In the genomic region with DNA sequence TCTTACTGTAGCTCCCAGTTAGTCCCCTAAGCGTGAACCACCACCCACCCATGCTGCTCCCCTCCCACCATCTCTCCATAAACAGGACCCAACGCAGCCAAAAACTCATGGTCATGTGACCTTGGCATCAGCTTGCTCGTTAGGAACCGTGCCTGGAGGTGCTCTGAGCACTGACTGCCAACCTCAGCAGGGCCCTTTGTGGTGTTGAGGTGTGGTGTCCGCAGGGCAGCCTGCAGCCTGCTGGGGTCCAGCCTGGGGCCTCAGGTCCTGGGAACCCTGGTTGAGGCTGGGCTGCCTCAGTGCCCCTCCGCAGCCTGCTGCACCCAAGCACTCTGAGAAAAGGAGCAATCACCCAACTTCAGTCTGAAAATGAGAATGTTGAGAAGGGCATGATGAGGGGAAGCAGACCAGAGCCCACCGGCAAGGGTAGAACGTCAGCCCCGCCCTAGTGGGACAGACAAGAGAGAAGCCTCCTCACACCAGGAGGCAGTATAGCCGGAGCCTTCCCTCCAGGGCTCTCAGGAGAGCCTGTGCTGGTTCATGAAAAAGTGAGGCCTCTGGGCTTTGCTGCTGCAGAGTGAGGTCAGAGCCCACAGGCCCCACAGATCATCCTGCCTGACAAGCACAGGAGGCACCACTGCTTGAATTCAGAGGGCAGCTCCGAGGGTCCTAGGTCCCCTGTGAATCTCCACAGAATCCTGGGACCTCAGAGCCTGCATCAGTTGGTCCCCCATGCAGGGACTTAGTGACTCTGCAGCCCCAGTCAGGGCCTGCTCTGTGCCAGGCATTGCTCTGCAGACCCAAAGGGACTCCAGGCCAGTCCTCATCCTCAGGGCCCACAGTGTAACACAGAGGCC, we compare ENCODE assay signal across 12 cellular contexts. TPM values are rescaled to one million over a fixed set of nuclear protein-coding genes. Genes with fewer than 3 reads are reported as not detected.
DNase-seq lines count a peak whose midpoint lies in the region; ATAC-seq and TF ChIP-seq lines count a peak whose summit lies in the region.
"Had no signal": no experiment of that assay in that cellular context is flagged by ENCODE, and none has a peak within 500 bp of the region (broad histone marks: within the 10 kb centered on the region; RNA-seq: fewer than 3 reads in every experiment).

No MANE protein-coding gene starts in this region.

- no peak overlapping the region for H3K4me3 ChIP-seq in right cardiac atrium (ENCODE audit: low read length)
- H3K4me3 ChIP-seq in gastrocnemius medialis: no peak overlapping the region

- H3K9me3 ChIP-seq in right cardiac atrium (ENCODE audit: control insufficient read depth, low read length): no peaks in the 10 kb centered on the region
- H3K9me3 ChIP-seq in gastrocnemius medialis: no peaks in the 10 kb centered on the region

- in situ Hi-C loops in gastrocnemius medialis (cut with MboI; ENCODE audit: low sequenced_read_pairs in 4 of 4): no loop called here

- no peaks in the 10 kb centered on the region for H3K4me1 ChIP-seq in right cardiac atrium (ENCODE audit: control insufficient read depth, insufficient read depth, low read length)
- H3K4me1 ChIP-seq in gastrocnemius medialis: no peaks in the 10 kb centered on the region

- H3K27me3 ChIP-seq in right cardiac atrium (ENCODE audit: control insufficient read depth, insufficient read depth): no peaks in the 10 kb centered on the region
- H3K27me3 ChIP-seq in gastrocnemius medialis: peaks cover 6 to 13% (median 7%) of the 10 kb centered on the region in 3 donors

- intact Hi-C loops in right cardiac atrium (cut with DNase I) (loop anchor here in 2 of 4 donors (10.0 kb wide), 1 partner anchor 58 kb away; no protein-coding TSS in a partner anchor), gastrocnemius medialis (cut with DNase I; ENCODE audit: low total_unique reads) (no loop called here)

- no peak for TF ChIP-seq CTCF in gastrocnemius medialis (IDR thresholded peaks at IDR 0.05 in 4 of 5, conservative IDR thresholded peaks at IDR 0.05 in 1 of 5)

- peak; percentile 14 for DNase-seq in D341Med (ENCODE audit: low spot score)
- DNase-seq in activated CD8-positive, alpha-beta memory T cell treated with anti-CD3 and anti-CD28 coated beads, Interleukin-2, amount 50 U/mL, for 48 hours: peak; percentile 40
- DNase-seq in right cardiac atrium: peak in 2 of 3 donors; percentile 18 to 69
- DNase-seq in gastrocnemius medialis: no peak
- no peak for DNase-seq in substantia nigra (lab: John Stamatoyannopoulos, UW)
- DNase-seq in NCI-H1105 treated with DMSO at 0.1 percent for 48 hours (lab: John Stamatoyannopoulos, UW): no peak
- DNase-seq: activated CD4-positive, alpha-beta T cell treated with anti-CD3 and anti-CD28 coated beads for 48 hours; NCI-H1694 treated with DMSO at 0.1 percent for 48 hours; stimulated activated naive CD4-positive, alpha-beta T cell treated with Interleukin-2 at 50 U/mL for 16 hours had no signal

- ATAC-seq in right cardiac atrium (peak in 1 of 2 donors; percentile 2), gastrocnemius medialis (no peak), HG02588 (IDR thresholded peaks at IDR 0.05; ENCODE audit: unreplicated experiment) (no peak), GM18867 (IDR thresholded peaks at IDR 0.05; ENCODE audit: unreplicated experiment) (no peak)

- TF ChIP-seq POLR2A in gastrocnemius medialis (IDR thresholded peaks at IDR 0.05): no peak

- H3K36me3 ChIP-seq in gastrocnemius medialis: no peaks in the 10 kb centered on the region

- 72% methylated on average over 11 of the region's 11 CpGs for WGBS in right cardiac atrium

- H3K27ac ChIP-seq in right cardiac atrium (ENCODE audit: low read length) (peak overlapping the region; percentile 13), gastrocnemius medialis (peak overlapping the region; percentile 62 to 82 (median 75)), substantia nigra (ENCODE audit: low read depth, low read length, poor library complexity, severe bottlenecking) (no peak overlapping the region)
- H3K27ac ChIP-seq: RWPE1 had no signal

RNA-seq across cellular contexts. Expression of a gene that starts 4.9 kb away (rescaled TPM):
- total RNA-seq in right cardiac atrium (100 to 1,000 TPM; 198 to 323 (median 274) TPM), gastrocnemius medialis (100 to 1,000 TPM in 2 of 4 donors, 10 to 100 TPM in 2; 44.0 to 141 (median 88.4) TPM)
- 210 TPM for polyA plus RNA-seq in right cardiac atrium

Comparison
In these comparisons a context has a peak if more than half of its experiments do, and no peak if none do; other contexts are left out.
1. DNase-seq: peak in D341Med (single experiment), activated CD8-positive, alpha-beta memory T cell treated with anti-CD3 and anti-CD28 coated beads, Interleukin-2, amount 50 U/mL, for 48 hours (single experiment) and right cardiac atrium (2 of 3); none in gastrocnemius medialis (0 of 2), substantia nigra (0 of 49) and NCI-H1105 treated with DMSO at 0.1 percent for 48 hours (single experiment).